In genomic region chr6:24982231-24982630, GRCh38 we compare ENCODE assay signal across 14 cellular contexts. TPM values are rescaled to one million over a fixed set of nuclear protein-coding genes. Genes with fewer than 3 reads are reported as not detected.
A peak's percentile ranks its signal among the peaks of the same experiment; 100 is the strongest.
DNase-seq lines count a peak whose midpoint lies in the region; ATAC-seq, FAIRE-seq and TF ChIP-seq lines count a peak whose summit lies in the region.
"Had no signal": no experiment of that assay in that cellular context is flagged by ENCODE, and none has a peak within 500 bp of the region (broad histone marks: within the 10 kb centered on the region; RNA-seq: fewer than 3 reads in every experiment).

No MANE protein-coding gene starts in this region.

- no peaks in the 10 kb centered on the region for H3K36me3 Mint-ChIP-seq in astrocyte (ENCODE audit: low read depth, unreplicated experiment)

- H3K36me3 ChIP-seq in astrocyte (ENCODE audit: insufficient read depth, low read length) (no peaks in the 10 kb centered on the region), gastrocnemius medialis (no peaks in the 10 kb centered on the region)
- H3K36me3 ChIP-seq: colonic mucosa, prostate gland, tibial nerve had no signal

- DNase-seq in AG04449 (ENCODE audit: low read depth, low spot score), result peak; percentile 34
- DNase-seq in H54 (ENCODE audit: insufficient read length, low spot score), result no peak
- peak; percentile 74 for DNase-seq in astrocyte (ENCODE audit: low read depth)
- no peak for DNase-seq in gastrocnemius medialis
- DNase-seq in activated CD8-positive, alpha-beta memory T cell treated with anti-CD3 and anti-CD28 coated beads for 24 hours, result no peak
- DNase-seq: activated CD8-positive, alpha-beta memory T cell treated with anti-CD3 and anti-CD28 coated beads, Interleukin-2, amount 50 U/mL, for 48 hours; colonic mucosa; NCI-H1930; SHP77 treated with DMSO at 0.1 percent for 48 hours had no signal

- H3K79me2 ChIP-seq in astrocyte (ENCODE audit: insufficient read depth, low read length), result no peaks in the 10 kb centered on the region

- H4K20me1 ChIP-seq in astrocyte (ENCODE audit: insufficient read depth, low read length), result no peaks in the 10 kb centered on the region

- TF ChIP-seq CTCF in AG04449 (IDR thresholded peaks at IDR 0.05; ENCODE audit: insufficient read depth, low read length, missing control alignments), result no peak
- no peak for TF ChIP-seq CTCF in astrocyte (IDR thresholded peaks at IDR 0.05; ENCODE audit: insufficient read depth, low read depth, low read length)
- no peak for TF ChIP-seq CTCF in gastrocnemius medialis (IDR thresholded peaks at IDR 0.05 in 4 of 5, conservative IDR thresholded peaks at IDR 0.05 in 1 of 5)

- POLR2A ChIA-PET in AG04449 (lab: Yijun Ruan, JAX), result no interaction called here

- CTCF ChIA-PET in AG04449 (lab: Yijun Ruan, JAX), result interaction anchor here (1.3 to 3.2 kb wide), 4 partner anchors 9 to 99 kb away, joined by 4 to 31 read pairs (median 6); no protein-coding TSS in a partner anchor

- no peak overlapping the region for H3K4me3 Mint-ChIP-seq in astrocyte (ENCODE audit: unreplicated experiment)

- peak overlapping the region; percentile 78 for H3K27ac ChIP-seq in astrocyte (ENCODE audit: low read depth, low read length)
- no peak overlapping the region for H3K27ac ChIP-seq in gastrocnemius medialis
- H3K27ac ChIP-seq: colonic mucosa, prostate gland had no signal

- peak; percentile 66 for FAIRE-seq in H54 (lab: Jason Lieb, UNC)
- FAIRE-seq in astrocyte (lab: Jason Lieb, UNC), result peak; percentile 63
- FAIRE-seq in islet of Langerhans (lab: Jason Lieb, UNC), result peak; percentile 82

- H3K27me3 ChIP-seq in astrocyte (ENCODE audit: insufficient read depth, low read length) (no peaks in the 10 kb centered on the region), gastrocnemius medialis (no peaks in the 10 kb centered on the region)
- H3K27me3 ChIP-seq: colonic mucosa, tibial nerve had no signal

- in situ Hi-C loops in gastrocnemius medialis (cut with MboI; ENCODE audit: low sequenced_read_pairs in 4 of 4), result no loop called here

- no peak overlapping the region for H3K4me3 ChIP-seq in AG04449 (ENCODE audit: low read depth, low read length)
- H3K4me3 ChIP-seq in astrocyte (ENCODE audit: insufficient read depth, low read depth, low read length), result no peak overlapping the region
- no peak overlapping the region for H3K4me3 ChIP-seq in gastrocnemius medialis
- H3K4me3 ChIP-seq: colonic mucosa, prostate gland, tibial nerve had no signal

- H3K27me3 Mint-ChIP-seq in astrocyte (ENCODE audit: low read depth, unreplicated experiment), result no peaks in the 10 kb centered on the region

- peak overlapping the region; percentile 59 for H3K27ac Mint-ChIP-seq in astrocyte (ENCODE audit: unreplicated experiment)

- H3K9ac ChIP-seq in astrocyte (ENCODE audit: low read length), result no peak overlapping the region

- H3K9me3 Mint-ChIP-seq in astrocyte (ENCODE audit: unreplicated experiment), result no peaks in the 10 kb centered on the region

- TF ChIP-seq POLR2A in H54 (IDR thresholded peaks at IDR 0.05; ENCODE audit: low read depth, low read length) (no peak), gastrocnemius medialis (IDR thresholded peaks at IDR 0.05) (no peak), GM18505 (IDR thresholded peaks at IDR 0.05; ENCODE audit: borderline replicate concordance, extremely low read depth, insufficient read depth, insufficient read length) (no peak)

- ATAC-seq in gastrocnemius medialis, result no peak
- ATAC-seq in GM19467 (IDR thresholded peaks at IDR 0.05; ENCODE audit: unreplicated experiment), result no peak
- ATAC-seq in GM18505 (IDR thresholded peaks at IDR 0.05; ENCODE audit: unreplicated experiment), result no peak

- no peak overlapping the region for H2AFZ ChIP-seq in astrocyte (ENCODE audit: low read depth, low read length)

- peaks cover 20% of the 10 kb centered on the region for H3K4me1 Mint-ChIP-seq in astrocyte (ENCODE audit: low read depth, unreplicated experiment)

- H3K9me3 ChIP-seq in astrocyte (ENCODE audit: insufficient read depth, low read depth, low read length), result no peaks in the 10 kb centered on the region
- H3K9me3 ChIP-seq in gastrocnemius medialis, result no peaks in the 10 kb centered on the region
- H3K9me3 ChIP-seq: colonic mucosa, prostate gland, tibial nerve had no signal

- intact Hi-C loops in gastrocnemius medialis (cut with DNase I; ENCODE audit: low total_unique reads), result no loop called here

- H3K4me1 ChIP-seq in astrocyte (ENCODE audit: insufficient read depth, low read length) (peaks cover 18% of the 10 kb centered on the region), gastrocnemius medialis (peaks cover 0 to 9% of the 10 kb centered on the region in 2 donors)
- H3K4me1 ChIP-seq: colonic mucosa, prostate gland had no signal

- H3K4me2 ChIP-seq in astrocyte (ENCODE audit: low read length), result peak overlapping the region; percentile 3

RNA-seq across cellular contexts. Expression of gene RIPOR2, which starts 46.5 kb away (rescaled TPM):
- total RNA-seq in astrocyte (0.29 and 0.95 TPM in 2 replicates), gastrocnemius medialis (10 to 100 TPM in 3 of 4 donors, 1 to 10 TPM in 1; 5.2 to 34.0 (median 21.2) TPM)

Comparison
In these comparisons a context has a peak if more than half of its experiments do, and no peak if none do; other contexts are left out.
1. DNase-seq: peak in AG04449 (single experiment) and astrocyte (single experiment); none in H54 (single experiment), gastrocnemius medialis (0 of 2) and activated CD8-positive, alpha-beta memory T cell treated with anti-CD3 and anti-CD28 coated beads for 24 hours (single experiment).